In genomic region chr4:100290585-100290984, GRCh38 we compare ENCODE assay signal across 1 cellular context.
TF ChIP-seq lines count a peak whose summit lies in the region.

No MANE protein-coding gene starts in this region.

TF ChIP-seq in SK-N-SH, 30 proteins besides CTCF, POLR2A, EP300 and RAD21 (continued from another document):
- TF ChIP-seq ZBTB33 (IDR thresholded peaks at IDR 0.05; ENCODE audit: borderline replicate concordance, low read depth) (no peak), JUND (IDR thresholded peaks at IDR 0.05) (peak; percentile 40; the same call in 1 of the 2 replicates), CHD2 (IDR thresholded peaks at IDR 0.05; ENCODE audit: low read length, partially characterized antibody) (no peak), PBX3 (IDR thresholded peaks at IDR 0.05) (peak; percentile 72), GABPA (IDR thresholded peaks at IDR 0.05; ENCODE audit: low read depth) (no peak), RFX5 (IDR thresholded peaks at IDR 0.05; ENCODE audit: low read length) (no peak), MEF2A (IDR thresholded peaks at IDR 0.05; ENCODE audit: borderline replicate concordance, low read depth) (no peak), GATA2 (CRISPR knock-in tag; IDR thresholded peaks at IDR 0.05) (no peak), MXI1 (IDR thresholded peaks at IDR 0.05; ENCODE audit: low read depth, low read length) (no peak), TEAD4 (IDR thresholded peaks at IDR 0.05; ENCODE audit: borderline replicate concordance, insufficient read depth) (0 out of 2 replicates have a peak, but pooled peaks have one; percentile 17), REST (IDR thresholded peaks at IDR 0.05; ENCODE audit: low read depth, low read length) (no peak), TCF12 (IDR thresholded peaks at IDR 0.05) (no peak; the same call in none of the 2 replicates), SMC3 (IDR thresholded peaks at IDR 0.05; ENCODE audit: low read depth, low read length) (no peak), TAF1 (IDR thresholded peaks at IDR 0.05; ENCODE audit: borderline replicate concordance, low read depth, low read length) (no peak), USF2 (IDR thresholded peaks at IDR 0.05; ENCODE audit: borderline replicate concordance, low read depth, low read length) (no peak), FOSL2 (IDR thresholded peaks at IDR 0.05; ENCODE audit: borderline replicate concordance, low read depth) (peak; percentile 40; the same call in 1 of the 2 replicates), FOXM1 (IDR thresholded peaks at IDR 0.05; ENCODE audit: low read depth) (no peak), RCOR1 (IDR thresholded peaks at IDR 0.05; ENCODE audit: low read length) (no peak), NFIC (IDR thresholded peaks at IDR 0.05; ENCODE audit: borderline replicate concordance) (no peak; the same call in 1 of the 2 replicates), IRF3 (IDR thresholded peaks at IDR 0.05; ENCODE audit: low read depth, low read length) (no peak)
